16 cellular contexts compared by ENCODE assay signal in the genomic region with DNA sequence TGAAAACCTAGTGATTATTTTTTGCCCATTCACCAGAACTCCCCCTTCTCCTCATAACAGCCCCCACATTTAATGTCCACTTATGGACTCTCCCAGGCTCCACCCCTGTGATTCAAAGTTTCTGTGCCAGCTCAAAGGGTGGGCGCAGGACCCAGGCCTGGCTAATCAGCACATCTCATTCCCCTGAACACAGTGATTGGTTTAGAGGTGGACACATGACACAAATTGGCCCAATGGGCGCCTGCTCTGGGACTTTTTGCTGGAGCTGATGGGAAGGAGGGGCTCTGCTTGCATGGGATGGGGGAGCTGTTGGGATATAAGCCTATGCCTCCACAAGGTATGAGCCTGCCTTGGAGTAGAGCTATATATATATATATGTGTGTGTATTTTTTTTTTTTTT. TPM values are rescaled to one million over a fixed set of nuclear protein-coding genes. Genes with fewer than 3 reads are reported as not detected.
DNase-seq lines count a peak whose midpoint lies in the region; ATAC-seq, FAIRE-seq and TF ChIP-seq lines count a peak whose summit lies in the region.
"Had no signal": no experiment of that assay in that cellular context is flagged by ENCODE, and none has a peak within 500 bp of the region (broad histone marks: within the 10 kb centered on the region; RNA-seq: fewer than 3 reads in every experiment).

No MANE protein-coding gene starts in this region.

- no peaks in the 10 kb centered on the region for H3K4me1 ChIP-seq in HCT116 (ENCODE audit: control insufficient read depth in 1 of 2, insufficient read depth in 2 of 2, low read length in 2 of 2)
- H3K4me1 ChIP-seq in K562 (replicated peaks in 1 of 2; ENCODE audit: control insufficient read depth in 2 of 2, insufficient read depth in 2 of 2, low read length in 2 of 2) = no peaks in the 10 kb centered on the region; a peak in 2 of 5 replicates
- no peaks in the 10 kb centered on the region for H3K4me1 ChIP-seq in BE2C

- TF ChIP-seq CTCF in GM10266 (IDR thresholded peaks at IDR 0.05; ENCODE audit: control insufficient read depth, insufficient read depth, low read depth, missing control alignments) = no peak
- no peak for TF ChIP-seq CTCF in HCT116 (IDR thresholded peaks at IDR 0.05 in 2 of 3, conservative IDR thresholded peaks at IDR 0.05 in 1 of 3; ENCODE audit: borderline replicate concordance in 1 of 3, insufficient read depth in 1 of 3, low read depth in 2 of 3, low read length in 2 of 3)
- no peak for TF ChIP-seq CTCF in K562 (IDR thresholded peaks at IDR 0.05 in 2 of 3, conservative IDR thresholded peaks at IDR 0.05 in 1 of 3; ENCODE audit: insufficient read depth in 2 of 3, low read depth in 1 of 3, low read length in 3 of 3)
- no peak for TF ChIP-seq CTCF in BE2C (IDR thresholded peaks at IDR 0.05; ENCODE audit: low read depth, low read length)

- H3K9me2 ChIP-seq in HCT116 (ENCODE audit: insufficient read depth) = no peaks in the 10 kb centered on the region

- TF ChIP-seq RAD21 in HCT116 (IDR thresholded peaks at IDR 0.05; ENCODE audit: low read depth) (no peak), K562 (CRISPR knock-in tag; conservative IDR thresholded peaks at IDR 0.05 in 1 of 2, IDR thresholded peaks at IDR 0.05 in 1 of 2) (no peak)

- 37% methylated on average over 2 of the region's 2 CpGs for WGBS in K562 (ENCODE audit: insufficient coverage, low coverage, missing lambda C conversion rate)

- H3K79me2 ChIP-seq in HCT116 (ENCODE audit: insufficient read depth, low read length) (no peaks in the 10 kb centered on the region), K562 (ENCODE audit: control insufficient read depth, insufficient read depth, low read length) (no peaks in the 10 kb centered on the region)

- CTCF ChIA-PET in HCT116 (lab: Charles Lee) = interaction anchor here (0.6 to 1.8 kb wide), 2 partner anchors 7 to 9 kb away, joined by 3 to 10 read pairs; no protein-coding TSS in a partner anchor
- CTCF ChIA-PET in K562 (lab: Yijun Ruan, JAX; ENCODE audit: low intra/inter-chr PET ratio) = no interaction called here

- intact Hi-C loops in HCT116 (cut with micrococcal nuclease) = no loop called here
- intact Hi-C loops in K562 (cut with micrococcal nuclease) = no loop called here

- ATAC-seq in HCT116 (0 out of 2 replicates have a peak, but pooled peaks have one; percentile 15), K562 (no peak)

- POLR2A ChIA-PET in HCT116 (lab: Charles Lee) (interaction anchor here (0.8 kb wide), 2 partner anchors 9 to 28 kb away, joined by 3 to 4 read pairs; no protein-coding TSS in a partner anchor), K562 (lab: Yijun Ruan, JAX) (interaction anchor here (0.7 kb wide), 1 partner anchor 9 kb away, joined by 3 read pairs; no protein-coding TSS in a partner anchor)

- no peak for TF ChIP-seq EP300 in K562 (IDR thresholded peaks at IDR 0.05; ENCODE audit: low read length)

- TF ChIP-seq POLR2A in HCT116 (IDR thresholded peaks at IDR 0.05; ENCODE audit: borderline replicate concordance, extremely low read depth, insufficient read depth, insufficient read length) (no peak), K562 (conservative IDR thresholded peaks at IDR 0.05) (no peak)

- H4K20me1 ChIP-seq in HCT116 (ENCODE audit: insufficient read depth) (no peaks in the 10 kb centered on the region), K562 (replicated peaks; ENCODE audit: control insufficient read depth, insufficient read depth, low read length) (no peaks in the 10 kb centered on the region)

- H3K9ac ChIP-seq in HCT116 (ENCODE audit: low read length) (no peak overlapping the region), K562 (ENCODE audit: insufficient read depth in 1 of 2, low read depth in 2 of 2, low read length in 2 of 2) (no peak overlapping the region)
- H3K9ac ChIP-seq: GM23248 had no signal

- no TSS peak for BruUV-seq in HCT116 (replicated peaks; lab: Mats Ljungman, UMichigan)
- BruUV-seq in K562 (replicated peaks; lab: Mats Ljungman, UMichigan) = no TSS peak

- FAIRE-seq in K562 (lab: Jason Lieb, UNC) = no peak
- FAIRE-seq: G401.6, GM12892, GM18507 had no signal

- RAD21 ChIA-PET in HCT116 (lab: Charles Lee; ENCODE audit: low non-redundant PET in 1 of 2, low total read pairs in 2 of 2, uncharacterized antibody in 2 of 2, unreplicated experiment in 2 of 2) = interaction anchor here in 1 of 2 experiments (0.7 kb wide), 1 partner anchor 29 kb away, joined by 5 read pairs; no protein-coding TSS in a partner anchor

- H2AFZ ChIP-seq in HCT116 (ENCODE audit: low read depth, low read length, poor library complexity, severe bottlenecking) (no peak overlapping the region), K562 (ENCODE audit: low read depth, low read length) (no peak overlapping the region)
- H2AFZ ChIP-seq: GM23248 had no signal

- in situ Hi-C loops in K562 (cut with MboI) = no loop called here

- no peaks in the 10 kb centered on the region for H3K27me3 ChIP-seq in HCT116 (ENCODE audit: insufficient read depth, low read length)
- no peaks in the 10 kb centered on the region for H3K27me3 ChIP-seq in K562 (ENCODE audit: control insufficient read depth in 2 of 2, insufficient read depth in 2 of 2, low read length in 2 of 2)
- no peaks in the 10 kb centered on the region for H3K27me3 ChIP-seq in BE2C

- H3K9me3 ChIP-seq in HCT116 (ENCODE audit: control insufficient read depth in 1 of 2, insufficient read depth in 1 of 2, low read depth in 1 of 2, low read length in 2 of 2) = no peaks in the 10 kb centered on the region
- peaks cover 3% of the 10 kb centered on the region; the same call in 1 of the 2 replicates for H3K9me3 ChIP-seq in K562 (replicated peaks; ENCODE audit: control insufficient read depth, insufficient read depth, low read depth, low read length)
- no peaks in the 10 kb centered on the region for H3K9me3 ChIP-seq in BE2C

- DNase-seq in GM10266 (ENCODE audit: extremely low spot score) = peak; percentile 1
- no peak for DNase-seq in HCT116 (ENCODE audit: low read depth, low spot score)
- DNase-seq in K562 (ENCODE audit: extremely low read depth in 1 of 4, low spot score in 3 of 4) = peak in 1 of 4 experiments; percentile 11
- DNase-seq in DMS 273 (lab: John Stamatoyannopoulos, UW; ENCODE audit: unreplicated experiment) = no peak
- DNase-seq in BE2C = no peak
- DNase-seq: C1 segment of cervical spinal cord; CD4-positive, CD25-positive, alpha-beta regulatory T cell; CD8-positive, alpha-beta memory T cell; COR-L47; GM23248; H7; Karpas-422; KBM-7 had no signal

- no peak overlapping the region for H3K4me3 ChIP-seq in HCT116 (replicated peaks in 1 of 2; ENCODE audit: low read depth in 1 of 2, low read length in 2 of 2)
- no peak overlapping the region for H3K4me3 ChIP-seq in K562
- no peak overlapping the region for H3K4me3 ChIP-seq in BE2C (ENCODE audit: low read depth, low read length)
- H3K4me3 ChIP-seq: GM23248 had no signal

- H3K4me2 ChIP-seq in HCT116 (ENCODE audit: low read length) = no peak overlapping the region
- no peak overlapping the region for H3K4me2 ChIP-seq in K562 (ENCODE audit: insufficient read depth, low read length)

- H3K27ac ChIP-seq in HCT116 (ENCODE audit: low read depth, low read length) (no peak overlapping the region), K562 (ENCODE audit: extremely low read depth, low read depth, low read length) (no peak overlapping the region)
- H3K27ac ChIP-seq: GM23248 had no signal

- peaks cover 0 to 7% of the 10 kb centered on the region in 2 experiments; a peak in 3 of 4 replicates for H3K36me3 ChIP-seq in HCT116 (ENCODE audit: control insufficient read depth in 1 of 2, insufficient read depth in 2 of 2, low read length in 2 of 2)
- no peaks in the 10 kb centered on the region for H3K36me3 ChIP-seq in K562 (ENCODE audit: control insufficient read depth, insufficient read depth, low read length)
- H3K36me3 ChIP-seq in BE2C = no peaks in the 10 kb centered on the region

- H3K9me1 ChIP-seq in K562 (ENCODE audit: control insufficient read depth, insufficient read depth, low read length) = no peaks in the 10 kb centered on the region

RNA-seq across cellular contexts. Expression of gene EPOR, which starts 6.2 kb away (rescaled TPM):
- total RNA-seq in HCT116 (2021; ENCODE audit: unreplicated experiment) (15.3 TPM), K562 (2014; rRNA removed) (10.0 and 14.7 TPM in 2 replicates), K562 (2014; rRNA removed; fragmentation: Illumina TruSeq; extraction: Trizol) (2.8 and 3.3 TPM in 2 replicates), K562 (2015; rRNA removed; fragmentation: Illumina TruSeq; extraction: Trizol) (5.0 and 5.2 TPM in 2 replicates), K562 (2021) (14.1 and 15.6 TPM in 2 replicates)
- 16.0 and 17.5 TPM in 2 replicates for polyA plus RNA-seq in HCT116 (2012)
- total RNA-seq in K562 (2011; cell fraction: chromatin; rRNA removed; ENCODE audit: low replicate concordance) = 15.0 and 49.1 TPM in 2 replicates
- total RNA-seq in K562 (2011; cell fraction: nucleolus; rRNA removed) = 46.8 and 47.2 TPM in 2 replicates
- total RNA-seq in K562 (2011; cell fraction: nucleoplasm; rRNA removed) = 28.8 and 30.8 TPM in 2 replicates
- polyA plus RNA-seq in K562 (2011; rRNA removed) (8.7 and 9.2 TPM in 2 replicates), K562 (2014; fragmentation: Illumina TruSeq; extraction: Trizol) (8.5 and 8.9 TPM in 2 replicates), K562 (2014; fragmentation: Nextera tagmentation; extraction: Ambion mirVana) (1 to 10 TPM; 1.3 TPM), K562 (2014; rRNA removed) (17.0 and 17.9 TPM in 2 replicates)
- polyA plus RNA-seq in K562 (2011; cell fraction: cytosol; rRNA removed) = 7.9 and 28.0 TPM in 2 replicates
- polyA plus RNA-seq in K562 (2011; cell fraction: nucleus; rRNA removed) = 17.3 and 44.3 TPM in 2 replicates
- 11.3 and 13.7 TPM in 2 replicates for polyA plus RNA-seq in K562 (2012)
- polyA minus RNA-seq in K562 (2011; rRNA and poly(A)+ RNA removed) = 1.9 and 4.3 TPM in 2 replicates
- 6.1 and 8.2 TPM in 2 replicates for polyA minus RNA-seq in K562 (2011; cell fraction: cytosol; rRNA and poly(A)+ RNA removed)
- 5.2 and 6.9 TPM in 2 replicates for polyA minus RNA-seq in K562 (2011; cell fraction: nucleus; rRNA and poly(A)+ RNA removed)
- 38.7 TPM for polyA plus RNA-seq in BE2C (2012; ENCODE audit: insufficient read depth, insufficient read length, low read depth)

RNA-seq across cellular contexts. Expression of gene SWSAP1, which starts 15.9 kb away (rescaled TPM):
- total RNA-seq in HCT116 (2021; ENCODE audit: unreplicated experiment) (2.5 TPM), K562 (2014; rRNA removed) (2.8 and 3.9 TPM in 2 replicates), K562 (2014; rRNA removed; fragmentation: Illumina TruSeq; extraction: Trizol) (0.77 and 0.80 TPM in 2 replicates), K562 (2015; rRNA removed; fragmentation: Illumina TruSeq; extraction: Trizol) (1.9 and 2.3 TPM in 2 replicates), K562 (2021) (2.5 and 3.0 TPM in 2 replicates)
- 0.90 and 1.7 TPM in 2 replicates for polyA plus RNA-seq in HCT116 (2012)
- total RNA-seq in K562 (2011; cell fraction: chromatin; rRNA removed; ENCODE audit: low replicate concordance) = 1.5 and 2.6 TPM in 2 replicates
- total RNA-seq in K562 (2011; cell fraction: nucleolus; rRNA removed) = 2.6 and 3.5 TPM in 2 replicates
- total RNA-seq in K562 (2011; cell fraction: nucleoplasm; rRNA removed) = 2.3 and 3.1 TPM in 2 replicates
- polyA plus RNA-seq in K562 (2011; rRNA removed) (1.3 and 1.8 TPM in 2 replicates), K562 (2014; fragmentation: Illumina TruSeq; extraction: Trizol) (1.7 and 2.6 TPM in 2 replicates), K562 (2014; fragmentation: Nextera tagmentation; extraction: Ambion mirVana) (under 1 TPM; 0.18 to 0.73 TPM), K562 (2014; rRNA removed) (2.0 and 4.3 TPM in 2 replicates)
- polyA plus RNA-seq in K562 (2011; cell fraction: cytosol; rRNA removed) = 1.9 and 3.2 TPM in 2 replicates
- 1.2 and 1.3 TPM in 2 replicates for polyA plus RNA-seq in K562 (2011; cell fraction: nucleus; rRNA removed)
- 2.9 and 3.1 TPM in 2 replicates for polyA plus RNA-seq in K562 (2012)
- polyA minus RNA-seq in K562 (2011; rRNA and poly(A)+ RNA removed) = 0.51 and 0.67 TPM in 2 replicates
- 0.48 TPM in 1 of 2 replicates, not detected in the other for polyA minus RNA-seq in K562 (2011; cell fraction: cytosol; rRNA and poly(A)+ RNA removed)
- polyA minus RNA-seq in K562 (2011; cell fraction: nucleus; rRNA and poly(A)+ RNA removed) = 0.54 and 2.1 TPM in 2 replicates
- 8.9 TPM for polyA plus RNA-seq in BE2C (2012; ENCODE audit: insufficient read depth, insufficient read length, low read depth)

RNA-seq across cellular contexts. Expression of gene RGL3, which starts 28.8 kb away (rescaled TPM):
- 99.2 TPM for total RNA-seq in HCT116 (2021; ENCODE audit: unreplicated experiment)
- polyA plus RNA-seq in HCT116 (2012) = 67.3 and 72.0 TPM in 2 replicates
- total RNA-seq in K562 (2011; cell fraction: chromatin; rRNA removed; ENCODE audit: low replicate concordance) = 1.2 and 4.6 TPM in 2 replicates
- total RNA-seq in K562 (2011; cell fraction: nucleolus; rRNA removed) = 1.3 and 1.5 TPM in 2 replicates
- total RNA-seq in K562 (2011; cell fraction: nucleoplasm; rRNA removed) = 0.38 and 2.1 TPM in 2 replicates
- total RNA-seq in K562 (2014; rRNA removed) = 0.16 and 0.32 TPM in 2 replicates
- not detected in 2 replicates for total RNA-seq in K562 (2014; rRNA removed; fragmentation: Illumina TruSeq; extraction: Trizol)
- 0.11 TPM in 1 of 2 replicates, not detected in the other for total RNA-seq in K562 (2015; rRNA removed; fragmentation: Illumina TruSeq; extraction: Trizol)
- total RNA-seq in K562 (2021) = 0.40 and 0.58 TPM in 2 replicates
- 0.26 and 0.61 TPM in 2 replicates for polyA plus RNA-seq in K562 (2011; rRNA removed)
- 0.34 and 0.40 TPM in 2 replicates for polyA plus RNA-seq in K562 (2011; cell fraction: cytosol; rRNA removed)
- 2.1 and 3.0 TPM in 2 replicates for polyA plus RNA-seq in K562 (2011; cell fraction: nucleus; rRNA removed)
- 0.52 and 1.4 TPM in 2 replicates for polyA plus RNA-seq in K562 (2012)
- polyA plus RNA-seq in K562 (2014; fragmentation: Illumina TruSeq; extraction: Trizol) = 0.22 TPM in 2 replicates
- polyA plus RNA-seq in K562 (2014; fragmentation: Nextera tagmentation; extraction: Ambion mirVana) = not detected
- polyA plus RNA-seq in K562 (2014; rRNA removed) = 0.09 and 0.12 TPM in 2 replicates
- 0.14 TPM in 1 of 2 replicates, not detected in the other for polyA minus RNA-seq in K562 (2011; rRNA and poly(A)+ RNA removed)
- polyA minus RNA-seq in K562 (2011; cell fraction: cytosol; rRNA and poly(A)+ RNA removed) = 2.7 TPM in 1 of 2 replicates, not detected in the other
- 0.33 and 0.67 TPM in 2 replicates for polyA minus RNA-seq in K562 (2011; cell fraction: nucleus; rRNA and poly(A)+ RNA removed)
- polyA plus RNA-seq in BE2C (2012; ENCODE audit: insufficient read depth, insufficient read length, low read depth) = not detected
- total RNA-seq: CD4-positive, CD25-positive, alpha-beta regulatory T cell; CD8-positive, alpha-beta memory T cell had no signal
- polyA plus RNA-seq: CD4-positive, CD25-positive, alpha-beta regulatory T cell; CD8-positive, alpha-beta memory T cell had no signal

RNA-seq across cellular contexts. Expression of gene PLPPR2, which starts 35.1 kb away (rescaled TPM):
- total RNA-seq in HCT116 (2021; ENCODE audit: unreplicated experiment) (23.2 TPM), K562 (2014; rRNA removed) (4.4 and 11.2 TPM in 2 replicates), K562 (2014; rRNA removed; fragmentation: Illumina TruSeq; extraction: Trizol) (1.8 and 2.1 TPM in 2 replicates), K562 (2015; rRNA removed; fragmentation: Illumina TruSeq; extraction: Trizol) (2.6 and 3.1 TPM in 2 replicates), K562 (2021) (15.9 and 17.6 TPM in 2 replicates)
- polyA plus RNA-seq in HCT116 (2012) = 23.7 and 29.8 TPM in 2 replicates
- total RNA-seq in K562 (2011; cell fraction: chromatin; rRNA removed; ENCODE audit: low replicate concordance) = 8.1 and 27.1 TPM in 2 replicates
- total RNA-seq in K562 (2011; cell fraction: nucleolus; rRNA removed) = 25.7 and 35.0 TPM in 2 replicates
- total RNA-seq in K562 (2011; cell fraction: nucleoplasm; rRNA removed) = 21.9 and 29.8 TPM in 2 replicates
- polyA plus RNA-seq in K562 (2011; rRNA removed) (3.4 and 6.3 TPM in 2 replicates), K562 (2014; fragmentation: Illumina TruSeq; extraction: Trizol) (8.1 and 12.8 TPM in 2 replicates), K562 (2014; fragmentation: Nextera tagmentation; extraction: Ambion mirVana) (under 1 TPM; 0.49 TPM), K562 (2014; rRNA removed) (8.6 and 10.0 TPM in 2 replicates)
- 5.2 and 13.0 TPM in 2 replicates for polyA plus RNA-seq in K562 (2011; cell fraction: cytosol; rRNA removed)
- 21.6 and 30.6 TPM in 2 replicates for polyA plus RNA-seq in K562 (2011; cell fraction: nucleus; rRNA removed)
- 16.0 and 16.8 TPM in 2 replicates for polyA plus RNA-seq in K562 (2012)
- polyA minus RNA-seq in K562 (2011; rRNA and poly(A)+ RNA removed) = 1.1 and 2.5 TPM in 2 replicates
- polyA minus RNA-seq in K562 (2011; cell fraction: cytosol; rRNA and poly(A)+ RNA removed) = 6.1 and 10.4 TPM in 2 replicates
- polyA minus RNA-seq in K562 (2011; cell fraction: nucleus; rRNA and poly(A)+ RNA removed) = 7.2 and 8.5 TPM in 2 replicates
- polyA plus RNA-seq in BE2C (2012; ENCODE audit: insufficient read depth, insufficient read length, low read depth) = 151 TPM

RNA-seq across cellular contexts. Expression of gene CCDC159, which starts 44.0 kb away (rescaled TPM):
- total RNA-seq in HCT116 (2021; ENCODE audit: unreplicated experiment) = 7.7 TPM
- polyA plus RNA-seq in HCT116 (2012) = 7.1 and 9.6 TPM in 2 replicates
- total RNA-seq in K562 (2011; cell fraction: chromatin; rRNA removed; ENCODE audit: low replicate concordance) = 35.6 and 69.3 TPM in 2 replicates
- 24.6 and 29.0 TPM in 2 replicates for total RNA-seq in K562 (2011; cell fraction: nucleolus; rRNA removed)
- total RNA-seq in K562 (2011; cell fraction: nucleoplasm; rRNA removed) = 35.5 and 35.6 TPM in 2 replicates
- 3.6 and 3.7 TPM in 2 replicates for total RNA-seq in K562 (2014; rRNA removed)
- total RNA-seq in K562 (2014; rRNA removed; fragmentation: Illumina TruSeq; extraction: Trizol) = 3.1 and 3.9 TPM in 2 replicates
- 3.9 and 4.7 TPM in 2 replicates for total RNA-seq in K562 (2015; rRNA removed; fragmentation: Illumina TruSeq; extraction: Trizol)
- 5.9 and 7.6 TPM in 2 replicates for total RNA-seq in K562 (2021)
- 6.8 and 9.4 TPM in 2 replicates for polyA plus RNA-seq in K562 (2011; rRNA removed)
- 5.8 and 5.9 TPM in 2 replicates for polyA plus RNA-seq in K562 (2011; cell fraction: cytosol; rRNA removed)
- polyA plus RNA-seq in K562 (2011; cell fraction: nucleus; rRNA removed) = 52.3 and 65.7 TPM in 2 replicates
- 13.1 and 29.9 TPM in 2 replicates for polyA plus RNA-seq in K562 (2012)
- 8.9 and 10.1 TPM in 2 replicates for polyA plus RNA-seq in K562 (2014; fragmentation: Illumina TruSeq; extraction: Trizol)
- polyA plus RNA-seq in K562 (2014; fragmentation: Nextera tagmentation; extraction: Ambion mirVana) = 1 to 10 TPM in 1 of 2 experiments, under 1 TPM in 1; 0.68 to 2.5 TPM
- 6.8 and 8.6 TPM in 2 replicates for polyA plus RNA-seq in K562 (2014; rRNA removed)
- polyA minus RNA-seq in K562 (2011; rRNA and poly(A)+ RNA removed) = 2.1 and 3.3 TPM in 2 replicates
- polyA minus RNA-seq in K562 (2011; cell fraction: cytosol; rRNA and poly(A)+ RNA removed) = not detected in 2 replicates
- 14.4 and 14.7 TPM in 2 replicates for polyA minus RNA-seq in K562 (2011; cell fraction: nucleus; rRNA and poly(A)+ RNA removed)
- 17.5 TPM for polyA plus RNA-seq in BE2C (2012; ENCODE audit: insufficient read depth, insufficient read length, low read depth)

Comparison
In these comparisons a context has a peak if more than half of its experiments do, and no peak if none do; other contexts are left out.
1. RNA of gene RGL3, which starts 28.8 kb away (total RNA-seq): 99.2 TPM in HCT116 (single experiment); 0.11 to 4.6 TPM in K562; every median in the first group is over 10 times any median in the second.